Comparison of ENCODE assay signal across 20 cellular contexts in the genomic region with DNA sequence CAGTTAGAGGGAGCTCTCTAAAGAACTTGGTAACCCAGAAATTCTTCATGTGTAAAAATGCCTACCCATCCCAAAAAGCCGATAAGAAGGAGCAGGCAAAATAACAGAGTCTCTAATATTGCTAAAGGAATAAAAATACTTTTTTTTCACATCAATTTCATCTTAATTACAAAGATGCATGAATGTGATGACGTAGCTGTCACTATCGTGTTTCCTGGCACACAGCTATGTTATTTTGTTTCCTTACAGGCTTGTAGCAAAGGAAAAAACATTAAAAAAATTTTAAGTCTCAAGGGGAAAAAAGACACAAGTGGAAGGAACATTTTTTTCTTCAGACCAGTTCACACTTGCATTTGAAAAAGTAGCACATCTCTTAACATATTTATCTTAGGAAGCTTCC. TPM values are rescaled to one million over a fixed set of nuclear protein-coding genes. Genes with fewer than 3 reads are reported as not detected.
A peak's percentile ranks its signal among the peaks of the same experiment; 100 is the strongest.
DNase-seq lines count a peak whose midpoint lies in the region; ATAC-seq and TF ChIP-seq lines count a peak whose summit lies in the region.
"Had no signal": no experiment of that assay in that cellular context is flagged by ENCODE, and none has a peak within 500 bp of the region (broad histone marks: within the 10 kb centered on the region; RNA-seq: fewer than 3 reads in every experiment).

No MANE protein-coding gene starts in this region.

- H3K27ac Mint-ChIP-seq in neural progenitor cell, result no peak overlapping the region
- H3K27ac Mint-ChIP-seq: activated naive CD4-positive, alpha-beta T cell treated with anti-CD3 and anti-CD28 coated beads, Interleukin-2, amount 50 U/mL, for 24 hours; CD8-positive, alpha-beta memory T cell; endodermal cell; T-helper 1 cell treated with Interleukin-12 subunit alpha and Interleukin-12 subunit beta and Interleukin-4 antibody, amounts not matched to agents 30 μg/mL and 1 μg/mL, for 36 hours had no signal

- H3K4me3 ChIP-seq in heart right ventricle (no peak overlapping the region), prostate gland (no peak overlapping the region), upper lobe of left lung (no peak overlapping the region), neural progenitor cell (no peak overlapping the region), mesendoderm (ENCODE audit: low read length) (no peak overlapping the region)

- no peak for DNase-seq in heart right ventricle
- DNase-seq in left cardiac atrium, result no peak
- peak; percentile 36 for DNase-seq in fibroblast of peridontal ligament (ENCODE audit: extremely low read depth)
- no peak for DNase-seq in prostate gland (ENCODE audit: low spot score)
- no peak for DNase-seq in upper lobe of left lung
- no peak for DNase-seq in neural progenitor cell (ENCODE audit: low spot score)
- DNase-seq in mesendoderm, result no peak
- DNase-seq: 8988T; activated CD4-positive, CD25-positive, alpha-beta regulatory T cell treated with anti-CD3 and anti-CD28 coated beads, Interleukin-2, amount 50 U/mL, for 72 hours; activated CD8-positive, alpha-beta memory T cell treated with anti-CD3 and anti-CD28 coated beads, Interleukin-2, amount 50 U/mL, for 48 hours; CD8-positive, alpha-beta memory T cell; endodermal cell; left colon; NCI-H2029; NCI-H69; substantia nigra had no signal

- peaks cover 14% of the 10 kb centered on the region for H3K27me3 Mint-ChIP-seq in neural progenitor cell (ENCODE audit: insufficient read depth, low read depth)
- H3K27me3 Mint-ChIP-seq: CD8-positive, alpha-beta memory T cell had no signal

- TF ChIP-seq EP300 in upper lobe of left lung (IDR thresholded peaks at IDR 0.05), result no peak

- H3K9me3 Mint-ChIP-seq in neural progenitor cell, result no peaks in the 10 kb centered on the region
- H3K9me3 Mint-ChIP-seq: activated naive CD4-positive, alpha-beta T cell treated with anti-CD3 and anti-CD28 coated beads, Interleukin-2, amount 50 U/mL, for 24 hours; CD8-positive, alpha-beta memory T cell; endodermal cell; neural crest cell; T-helper 1 cell treated with Interleukin-12 subunit alpha and Interleukin-12 subunit beta and Interleukin-4 antibody, amounts not matched to agents 30 μg/mL and 1 μg/mL, for 36 hours had no signal

- intact Hi-C loops in heart right ventricle (cut with DNase I), result loop anchor here in 1 of 10 donors (2.0 kb wide), 1 partner anchor 16 kb away; no protein-coding TSS in a partner anchor
- intact Hi-C loops in left cardiac atrium (cut with DNase I), result no loop called here
- intact Hi-C loops in prostate gland (cut with DNase I), result no loop called here

- H3K4me3 Mint-ChIP-seq in neural progenitor cell, result no peak overlapping the region
- H3K4me3 Mint-ChIP-seq: activated naive CD4-positive, alpha-beta T cell treated with anti-CD3 and anti-CD28 coated beads, Interleukin-2, amount 50 U/mL, for 24 hours; CD8-positive, alpha-beta memory T cell; endodermal cell; neural crest cell; T-helper 1 cell treated with Interleukin-12 subunit alpha and Interleukin-12 subunit beta and Interleukin-4 antibody, amounts not matched to agents 30 μg/mL and 1 μg/mL, for 36 hours had no signal

- H3K79me2 ChIP-seq in neural progenitor cell (ENCODE audit: low read depth), result no peaks in the 10 kb centered on the region
- no peaks in the 10 kb centered on the region for H3K79me2 ChIP-seq in mesendoderm (ENCODE audit: control insufficient read depth, insufficient read depth, low read length)

- H4K8ac ChIP-seq in mesendoderm (ENCODE audit: low read depth, low read length), result no peak overlapping the region

- no peak overlapping the region for H3K56ac ChIP-seq in mesendoderm (ENCODE audit: low read length)

- H3K79me1 ChIP-seq in mesendoderm (ENCODE audit: low read length), result no peaks in the 10 kb centered on the region

- no peak for TF ChIP-seq CTCF in heart right ventricle (IDR thresholded peaks at IDR 0.05)
- TF ChIP-seq CTCF in prostate gland (IDR thresholded peaks at IDR 0.05), result no peak
- no peak for TF ChIP-seq CTCF in upper lobe of left lung (IDR thresholded peaks at IDR 0.05)
- no peak for TF ChIP-seq CTCF in neural progenitor cell (IDR thresholded peaks at IDR 0.05)

- H3K4me2 ChIP-seq in neural progenitor cell (no peak overlapping the region), mesendoderm (ENCODE audit: low read length) (no peak overlapping the region)

- ATAC-seq in heart right ventricle, result peak in 6 of 8 donors; percentile 16 to 57 (median 30)
- no peak for ATAC-seq in left cardiac atrium
- no peak for ATAC-seq in upper lobe of left lung (ENCODE audit: low FRiP score in 2 of 2)
- no peak for ATAC-seq in HG03097 (IDR thresholded peaks at IDR 0.05; ENCODE audit: low FRiP score, unreplicated experiment)
- ATAC-seq: left colon had no signal

- no peak overlapping the region for H4K5ac ChIP-seq in mesendoderm (ENCODE audit: low read length)

- H3K4ac ChIP-seq in mesendoderm (ENCODE audit: low read depth, low read length), result no peak overlapping the region

- H3K9me3 ChIP-seq in heart right ventricle (no peaks in the 10 kb centered on the region), prostate gland (no peaks in the 10 kb centered on the region), upper lobe of left lung (no peaks in the 10 kb centered on the region), neural progenitor cell (ENCODE audit: low read depth) (no peaks in the 10 kb centered on the region)

- H3K27ac ChIP-seq in heart right ventricle, result peak overlapping the region; percentile 64 to 93 (median 88)
- peak overlapping the region; percentile 53 to 63 for H3K27ac ChIP-seq in prostate gland
- peak overlapping the region; percentile 53 to 82 (median 77) for H3K27ac ChIP-seq in upper lobe of left lung
- no peak overlapping the region for H3K27ac ChIP-seq in neural progenitor cell
- H3K27ac ChIP-seq in mesendoderm (ENCODE audit: low read depth, low read length), result no peak overlapping the region

- H3K4me1 ChIP-seq in heart right ventricle (peaks cover 19 to 82% (median 75%) of the 10 kb centered on the region in 9 donors), prostate gland (replicated peaks) (peaks cover 20% of the 10 kb centered on the region), upper lobe of left lung (peaks cover 11 to 45% (median 34%) of the 10 kb centered on the region in 4 donors), neural progenitor cell (peaks cover 19% of the 10 kb centered on the region), mesendoderm (ENCODE audit: control insufficient read depth, low read depth, low read length) (peaks cover 2% of the 10 kb centered on the region)

- WGBS in heart right ventricle, 2 donors, result 25 to 33% methylated on average over 3 of the region's 3 CpGs
- WGBS in prostate gland, result 53% methylated on average over 3 of the region's 3 CpGs
- WGBS in upper lobe of left lung, 2 donors, result 62 to 77% methylated on average over 3 of the region's 3 CpGs
- WGBS in mesendoderm (ENCODE audit: extremely low coverage, insufficient coverage, low lambda C conversion rate), result no CpG with 5 or more reads among the region's 3 CpGs

- no peak overlapping the region for H3K9ac ChIP-seq in neural progenitor cell
- H3K9ac ChIP-seq in mesendoderm (ENCODE audit: low read length), result no peak overlapping the region

- H3K18ac ChIP-seq in mesendoderm (ENCODE audit: low read length), result no peak overlapping the region

- H4K20me1 ChIP-seq in neural progenitor cell (ENCODE audit: low read depth), result no peaks in the 10 kb centered on the region

- TF ChIP-seq POLR2A in prostate gland (IDR thresholded peaks at IDR 0.05) (no peak), upper lobe of left lung (IDR thresholded peaks at IDR 0.05) (no peak)

- H2AK5ac ChIP-seq in mesendoderm (ENCODE audit: low read length), result no peak overlapping the region

- H2BK15ac ChIP-seq in mesendoderm (replicated peaks; ENCODE audit: low read depth), result no peak overlapping the region

- H3F3A ChIP-seq in neural progenitor cell (ENCODE audit: low read depth), result no peaks in the 10 kb centered on the region

- H3K27me3 ChIP-seq in heart right ventricle (no peaks in the 10 kb centered on the region), prostate gland (replicated peaks; ENCODE audit: insufficient read depth) (no peaks in the 10 kb centered on the region), upper lobe of left lung (no peaks in the 10 kb centered on the region), neural progenitor cell (no peaks in the 10 kb centered on the region), mesendoderm (ENCODE audit: insufficient read depth, low read length, poor library complexity) (no peaks in the 10 kb centered on the region)

- H3K23ac ChIP-seq in mesendoderm (ENCODE audit: low read length), result no peak overlapping the region

- no peak overlapping the region for H2AFZ ChIP-seq in neural progenitor cell (replicated peaks)

- H3K4me1 Mint-ChIP-seq in neural progenitor cell, result peaks cover 30% of the 10 kb centered on the region
- H3K4me1 Mint-ChIP-seq: activated naive CD4-positive, alpha-beta T cell treated with anti-CD3 and anti-CD28 coated beads, Interleukin-2, amount 50 U/mL, for 24 hours had no signal

- no peak overlapping the region for H2BK5ac ChIP-seq in mesendoderm (ENCODE audit: low read length)

- H2BK120ac ChIP-seq in mesendoderm (ENCODE audit: low read depth, low read length), result no peak overlapping the region

- H3K36me3 ChIP-seq in heart right ventricle, result no peaks in the 10 kb centered on the region
- H3K36me3 ChIP-seq in prostate gland, result no peaks in the 10 kb centered on the region
- H3K36me3 ChIP-seq in upper lobe of left lung, result no peaks in the 10 kb centered on the region
- H3K36me3 ChIP-seq in neural progenitor cell, result no peaks in the 10 kb centered on the region
- no peaks in the 10 kb centered on the region for H3K36me3 ChIP-seq in mesendoderm (ENCODE audit: control insufficient read depth, insufficient read depth, low read length)

- no peaks in the 10 kb centered on the region for H3K36me3 Mint-ChIP-seq in neural progenitor cell
- H3K36me3 Mint-ChIP-seq: activated naive CD4-positive, alpha-beta T cell treated with anti-CD3 and anti-CD28 coated beads, Interleukin-2, amount 50 U/mL, for 24 hours; CD8-positive, alpha-beta memory T cell had no signal

RNA-seq across cellular contexts. Expression of gene LGALS3, which starts 10.3 kb away (rescaled TPM):
- total RNA-seq in heart right ventricle, result 100 to 1,000 TPM; 119 to 302 (median 168) TPM
- 100 to 1,000 TPM; 288 to 308 TPM for polyA plus RNA-seq in heart right ventricle
- total RNA-seq in left cardiac atrium, result 100 to 1,000 TPM; 121 to 159 TPM
- total RNA-seq in prostate gland, result 100 to 1,000 TPM; 334 to 400 TPM
- total RNA-seq in upper lobe of left lung, result 100 to 1,000 TPM; 205 to 710 (median 440) TPM
- 0.99 TPM in 1 of 2 replicates, not detected in the other for total RNA-seq in neural progenitor cell (ENCODE audit: low replicate concordance)
- polyA plus RNA-seq in mesendoderm (2013, experiment 1 of 2), result 9.2 TPM
- polyA plus RNA-seq in mesendoderm (2013, experiment 2 of 2), result 9.7 TPM

Comparison
In these comparisons a context has a peak if more than half of its experiments do, and no peak if none do; other contexts are left out.
1. ATAC-seq: peak in heart right ventricle (6 of 8); none in left cardiac atrium (0 of 2), upper lobe of left lung (0 of 2) and HG03097 (single experiment).
2. H3K27ac ChIP-seq: peak in heart right ventricle (10 of 10), prostate gland (2 of 2) and upper lobe of left lung (4 of 4); none in neural progenitor cell (single experiment) and mesendoderm (single experiment).
3. RNA of gene LGALS3, which starts 10.3 kb away (total RNA-seq): 205 to 710 TPM in upper lobe of left lung, 334 to 400 TPM in prostate gland, 119 to 302 TPM in heart right ventricle and 121 to 159 TPM in left cardiac atrium; 0.99 TPM in neural progenitor cell; every median in the first group is over 10 times any median in the second.